Comparison of ENCODE assay signal across 10 cellular contexts in the genomic region with DNA sequence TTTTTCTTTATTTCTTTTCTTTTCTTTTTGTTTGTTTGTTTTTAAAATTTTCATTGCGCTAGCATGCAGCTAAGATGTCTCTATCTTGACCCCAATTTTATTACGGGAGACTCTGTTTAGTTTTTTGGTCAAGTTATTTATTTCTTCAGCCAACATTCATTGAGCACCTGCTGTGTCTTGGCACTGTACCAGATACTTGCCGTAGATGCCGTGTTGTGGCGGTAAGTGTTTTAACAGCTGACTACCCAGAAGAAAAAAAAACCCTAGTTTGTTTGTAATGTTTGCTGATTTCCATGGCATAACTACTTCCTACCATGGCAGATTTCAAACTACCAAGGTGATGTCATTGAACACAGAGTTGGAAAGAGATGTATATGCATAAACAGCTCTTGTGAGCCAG.
A peak's percentile ranks its signal among the peaks of the same experiment; 100 is the strongest.
DNase-seq lines count a peak whose midpoint lies in the region; TF ChIP-seq lines count a peak whose summit lies in the region.
"Had no signal": no experiment of that assay in that cellular context is flagged by ENCODE, and none has a peak within 500 bp of the region (broad histone marks: within the 10 kb centered on the region; RNA-seq: fewer than 3 reads in every experiment).

No MANE protein-coding gene starts in this region.

- no peak for TF ChIP-seq CTCF in A673 (conservative IDR thresholded peaks at IDR 0.05; ENCODE audit: low read depth, low read length)
- TF ChIP-seq CTCF in OCI-LY3 (IDR thresholded peaks at IDR 0.05; ENCODE audit: low read depth, low read length): no peak

- H3K27ac ChIP-seq in A673 (ENCODE audit: low read depth, low read length, poor library complexity, severe bottlenecking): no peak overlapping the region
- peak overlapping the region; percentile 69 for H3K27ac ChIP-seq in OCI-LY3 (ENCODE audit: low read length)
- H3K27ac ChIP-seq in CD8-positive, alpha-beta memory T cell (ENCODE audit: low read depth, low read length): no peak overlapping the region
- H3K27ac ChIP-seq: thoracic aorta had no signal

- H3K4me3 Mint-ChIP-seq in CD8-positive, alpha-beta memory T cell: no peak overlapping the region

- intact Hi-C loops in A673 (cut with micrococcal nuclease; ENCODE audit: unreplicated experiment): no loop called here

- no peak overlapping the region for H3K4me3 ChIP-seq in A673 (ENCODE audit: low read depth, low read length, poor library complexity, severe bottlenecking)
- peak overlapping the region; percentile 9; the same call in 1 of the 2 replicates for H3K4me3 ChIP-seq in OCI-LY3 (ENCODE audit: low read length)
- no peak overlapping the region for H3K4me3 ChIP-seq in CD8-positive, alpha-beta memory T cell (ENCODE audit: low read length)
- H3K4me3 ChIP-seq: thoracic aorta had no signal

- no peaks in the 10 kb centered on the region for H3K79me2 ChIP-seq in OCI-LY3 (ENCODE audit: low read length)

- H3K4me1 Mint-ChIP-seq in CD8-positive, alpha-beta memory T cell: peaks cover 9 to 16% (median 10%) of the 10 kb centered on the region in 3 donors

- no peaks in the 10 kb centered on the region for H3K27me3 Mint-ChIP-seq in CD8-positive, alpha-beta memory T cell

- POLR2A ChIA-PET in A673 (lab: Charles Lee; ENCODE audit: low non-redundant PET): no interaction called here
- POLR2A ChIA-PET in CD8-positive, alpha-beta memory T cell (lab: Charles Lee): no interaction called here

- DNase-seq in A673 (ENCODE audit: low spot score) (peak; percentile 83), NCI-H1105 treated with DMSO at 0.1 percent for 48 hours (lab: John Stamatoyannopoulos, UW) (peak; percentile 96), glomerular visceral epithelial cell (ENCODE audit: extremely low spot score) (peak; percentile 96), AG20443 (ENCODE audit: low spot score) (no peak), SIG-M5 treated with dmso at 0.1 percent for 504 hours (lab: John Stamatoyannopoulos, UW; ENCODE audit: unreplicated experiment) (no peak)
- DNase-seq in activated effector memory CD4-positive, alpha-beta T cell treated with Interleukin-2 at 50 U/mL for 16 hours: no peak
- DNase-seq in CD8-positive, alpha-beta memory T cell: no peak
- DNase-seq: H7 had no signal

- H3K4me1 ChIP-seq in A673 (ENCODE audit: insufficient read depth, low read length, poor library complexity, severe bottlenecking): peaks cover 46% of the 10 kb centered on the region
- H3K4me1 ChIP-seq in OCI-LY3 (ENCODE audit: low read length): peaks cover 97% of the 10 kb centered on the region
- no peaks in the 10 kb centered on the region for H3K4me1 ChIP-seq in CD8-positive, alpha-beta memory T cell (ENCODE audit: insufficient read depth, low read length)

- H3K27ac Mint-ChIP-seq in CD8-positive, alpha-beta memory T cell: no peak overlapping the region

- BruUV-seq in A673 (replicated peaks; lab: Mats Ljungman, UMichigan): no TSS peak

- H2AFZ ChIP-seq in OCI-LY3 (ENCODE audit: low read depth, low read length): peak overlapping the region; percentile 12; the same call in 1 of the 2 replicates

- H3K9me3 ChIP-seq in A673 (ENCODE audit: low read depth, low read length, poor library complexity, severe bottlenecking) (no peaks in the 10 kb centered on the region), OCI-LY3 (ENCODE audit: insufficient read depth, low read length) (no peaks in the 10 kb centered on the region)
- no peaks in the 10 kb centered on the region for H3K9me3 ChIP-seq in CD8-positive, alpha-beta memory T cell (ENCODE audit: low read length)
- H3K9me3 ChIP-seq: thoracic aorta had no signal

- no peaks in the 10 kb centered on the region for H3K36me3 ChIP-seq in A673 (ENCODE audit: insufficient read depth, low read length, poor library complexity, severe bottlenecking)
- no peaks in the 10 kb centered on the region for H3K36me3 ChIP-seq in OCI-LY3 (replicated peaks; ENCODE audit: low read depth, low read length)
- H3K36me3 ChIP-seq in CD8-positive, alpha-beta memory T cell (ENCODE audit: insufficient read depth, low read length): no peaks in the 10 kb centered on the region
- H3K36me3 ChIP-seq: thoracic aorta had no signal

- no peaks in the 10 kb centered on the region for H4K20me1 ChIP-seq in OCI-LY3 (ENCODE audit: insufficient read depth, low read length)

- H3K4me2 ChIP-seq in OCI-LY3 (ENCODE audit: low read length): peak overlapping the region; percentile 49

- no peaks in the 10 kb centered on the region for H3K27me3 ChIP-seq in A673 (replicated peaks; ENCODE audit: insufficient read depth, low read depth, low read length, poor library complexity)
- H3K27me3 ChIP-seq in OCI-LY3 (ENCODE audit: low read depth, low read length): no peaks in the 10 kb centered on the region
- H3K27me3 ChIP-seq in CD8-positive, alpha-beta memory T cell (ENCODE audit: insufficient read depth, low read length, poor library complexity, severe bottlenecking): no peaks in the 10 kb centered on the region

- H3K9ac ChIP-seq in OCI-LY3 (ENCODE audit: low read length): peak overlapping the region; percentile 46

- CTCF ChIA-PET in A673 (lab: Charles Lee): no interaction called here
- CTCF ChIA-PET in CD8-positive, alpha-beta memory T cell (lab: Charles Lee): interaction anchor here (1.1 kb wide), 1 partner anchor 14 kb away, joined by 4 read pairs; no protein-coding TSS in a partner anchor

- no peaks in the 10 kb centered on the region for H3K36me3 Mint-ChIP-seq in CD8-positive, alpha-beta memory T cell

- H3K9me3 Mint-ChIP-seq in CD8-positive, alpha-beta memory T cell: no peaks in the 10 kb centered on the region

Comparison
In these comparisons a context has a peak if more than half of its experiments do, and no peak if none do; other contexts are left out.
1. DNase-seq: peak in A673 (single experiment), NCI-H1105 treated with DMSO at 0.1 percent for 48 hours (single experiment) and glomerular visceral epithelial cell (single experiment); none in AG20443 (single experiment), activated effector memory CD4-positive, alpha-beta T cell treated with Interleukin-2 at 50 U/mL for 16 hours (single experiment), SIG-M5 treated with dmso at 0.1 percent for 504 hours (single experiment) and CD8-positive, alpha-beta memory T cell (0 of 5).